In genomic region chr14:96455588-96455987, GRCh38 we compare ENCODE assay signal across 1 cellular context.
TF ChIP-seq lines count a peak whose summit lies in the region.

No MANE protein-coding gene starts in this region.

TF ChIP-seq in GM12878, 131 proteins besides CTCF, POLR2A, EP300 and RAD21 (continued from another document):
- TF ChIP-seq CUX1 (IDR thresholded peaks at IDR 0.05; ENCODE audit: insufficient replicate concordance, low read depth, low read length) (no peak), SMARCA5 (IDR thresholded peaks at IDR 0.05) (no peak), PAX8 (IDR thresholded peaks at IDR 0.05) (no peak), TAF1 (IDR thresholded peaks at IDR 0.05; ENCODE audit: borderline replicate concordance, low read depth, low read length) (no peak), ELK1 (IDR thresholded peaks at IDR 0.05; ENCODE audit: low read depth, low read length) (no peak), CREB1 (IDR thresholded peaks at IDR 0.05; ENCODE audit: low read depth) (no peak), TCF12 (IDR thresholded peaks at IDR 0.05; ENCODE audit: low read depth, low read length) (no peak), BMI1 (IDR thresholded peaks at IDR 0.05; ENCODE audit: borderline replicate concordance) (no peak), SMAD5 (IDR thresholded peaks at IDR 0.05; ENCODE audit: low read depth) (no peak), FOS (IDR thresholded peaks at IDR 0.05; ENCODE audit: borderline replicate concordance, extremely low read depth, insufficient read length) (no peak), ZNF592 (IDR thresholded peaks at IDR 0.05) (no peak), IKZF2 (IDR thresholded peaks at IDR 0.05) (no peak)
TF ChIP-seq in GM12878: peak in this region for 0.
